Comparison of ENCODE assay signal across 8 cellular contexts in the genomic region with DNA sequence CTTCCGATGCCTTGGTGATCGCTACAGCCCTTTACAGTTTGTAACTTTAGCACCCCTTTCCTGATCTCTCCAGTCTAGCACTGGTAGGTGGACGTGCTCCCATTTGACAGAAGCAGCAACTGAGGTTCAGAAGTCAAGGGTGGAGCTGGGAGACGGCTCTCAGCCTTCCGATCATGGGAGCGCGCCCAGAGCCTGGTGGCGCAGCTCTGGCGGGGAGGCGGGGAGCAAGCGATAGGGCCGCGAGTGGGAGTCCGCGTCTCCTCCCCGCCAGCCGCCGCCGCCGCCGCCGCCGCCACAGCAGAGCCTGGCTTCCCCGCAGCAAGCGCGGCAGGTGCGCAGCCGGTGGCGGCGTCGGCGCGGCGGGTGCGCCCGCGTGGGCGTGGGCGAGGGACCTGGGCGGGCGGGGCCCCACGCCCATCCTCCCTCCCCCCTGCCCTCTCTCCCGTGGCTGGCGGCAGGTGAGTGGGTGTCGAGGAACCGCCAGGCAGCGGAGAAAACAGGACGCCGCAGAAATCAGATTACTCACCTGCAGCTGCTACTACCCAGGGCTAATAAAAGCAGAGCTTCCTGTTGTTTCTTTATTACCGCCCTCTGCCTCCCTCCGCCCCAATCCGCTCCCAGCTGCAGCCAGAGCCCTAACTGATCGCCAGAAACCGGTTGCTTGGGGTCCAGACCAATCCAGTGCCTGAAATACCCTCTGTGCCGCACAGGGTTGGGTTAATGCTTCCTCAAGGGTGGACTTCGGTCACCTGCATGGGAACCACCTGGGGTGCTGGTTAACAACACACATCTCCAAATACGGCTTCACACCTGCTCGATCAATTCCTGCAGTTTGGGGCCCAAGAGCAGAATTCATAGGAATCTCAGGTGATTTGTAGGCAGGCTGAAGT.
A peak's percentile ranks its signal among the peaks of the same experiment; 100 is the strongest.
DNase-seq lines count a peak whose midpoint lies in the region; ATAC-seq and TF ChIP-seq lines count a peak whose summit lies in the region.

No MANE protein-coding gene starts in this region.

- POLR2A ChIA-PET in CD4-positive, alpha-beta T cell (lab: Charles Lee): interaction anchor here (0.6 to 7.2 kb wide), 26 partner anchors 7 to 883 kb away, joined by 3 to 267 read pairs (median 6); a partner anchor contains a TSS

- no peaks in the 10 kb centered on the region for H3K9me3 ChIP-seq in CD4-positive, alpha-beta T cell (ENCODE audit: control insufficient read depth, low read length)

- peak; percentile 87 for ATAC-seq in CD4-positive, alpha-beta T cell (ENCODE audit: poor library complexity)
- peak; percentile 63 for ATAC-seq in GM21576 (IDR thresholded peaks at IDR 0.05; ENCODE audit: unreplicated experiment)
- peak; percentile 51 to 77 (median 71) for ATAC-seq in natural killer cell
- ATAC-seq in stimulated activated naive CD8-positive, alpha-beta T cell treated with anti-CD3 and anti-CD28 coated beads, Interleukin-15, amount 100 ng/mL, for 72 hours: peak; percentile 87

- H3K4me3 Mint-ChIP-seq in CD4-positive, alpha-beta T cell: peak overlapping the region; percentile 78
- peak overlapping the region; percentile 40 for H3K4me3 Mint-ChIP-seq in natural killer cell
- H3K4me3 Mint-ChIP-seq in stimulated activated naive CD8-positive, alpha-beta T cell treated with anti-CD3 and anti-CD28 coated beads, Interleukin-15, amount 100 ng/mL, for 72 hours: peak overlapping the region; percentile 71 to 79

- intact Hi-C loops in CD4-positive, alpha-beta T cell (cut with DNase I, micrococcal nuclease): loop anchor here (1.0 to 2.0 kb wide), 6 partner anchors 14 to 65 kb away; no protein-coding TSS in a partner anchor
- intact Hi-C loops in dorsolateral prefrontal cortex (cut with DNase I): loop anchor here in 1 of 2 donors (5.0 kb wide), 1 partner anchor 32 kb away; no protein-coding TSS in a partner anchor
- intact Hi-C loops in natural killer cell (cut with micrococcal nuclease): no loop called here

- H3K9me3 Mint-ChIP-seq in CD4-positive, alpha-beta T cell: no peaks in the 10 kb centered on the region
- no peaks in the 10 kb centered on the region for H3K9me3 Mint-ChIP-seq in natural killer cell
- peaks cover 4 to 9% of the 10 kb centered on the region in 2 donors for H3K9me3 Mint-ChIP-seq in stimulated activated naive CD8-positive, alpha-beta T cell treated with anti-CD3 and anti-CD28 coated beads, Interleukin-15, amount 100 ng/mL, for 72 hours

- peaks cover 94% of the 10 kb centered on the region for H3K4me1 Mint-ChIP-seq in CD4-positive, alpha-beta T cell (ENCODE audit: low read depth)
- peaks cover 0 to 14% of the 10 kb centered on the region in 2 donors for H3K4me1 Mint-ChIP-seq in natural killer cell
- peaks cover 94% of the 10 kb centered on the region for H3K4me1 Mint-ChIP-seq in stimulated activated naive CD8-positive, alpha-beta T cell treated with anti-CD3 and anti-CD28 coated beads, Interleukin-15, amount 100 ng/mL, for 72 hours

- no peaks in the 10 kb centered on the region for H3K36me3 Mint-ChIP-seq in CD4-positive, alpha-beta T cell (ENCODE audit: low read depth)
- H3K36me3 Mint-ChIP-seq in natural killer cell: no peaks in the 10 kb centered on the region

- no peaks in the 10 kb centered on the region for H3K27me3 ChIP-seq in CD4-positive, alpha-beta T cell (ENCODE audit: control insufficient read depth, insufficient read depth, low read length)
- peaks cover 0 to 15% (median 0%) of the 10 kb centered on the region in 45 donors for H3K27me3 ChIP-seq in dorsolateral prefrontal cortex

- no peaks in the 10 kb centered on the region for H3K27me3 Mint-ChIP-seq in CD4-positive, alpha-beta T cell
- peaks cover 30 to 32% of the 10 kb centered on the region in 2 donors for H3K27me3 Mint-ChIP-seq in natural killer cell (ENCODE audit: low read depth in 2 of 2)
- H3K27me3 Mint-ChIP-seq in stimulated activated naive CD8-positive, alpha-beta T cell treated with anti-CD3 and anti-CD28 coated beads, Interleukin-15, amount 100 ng/mL, for 72 hours: no peaks in the 10 kb centered on the region

- CTCF ChIA-PET in CD4-positive, alpha-beta T cell (lab: Charles Lee): interaction anchor here (0.6 to 5.6 kb wide), 4 partner anchors 15 to 70 kb away, joined by 3 to 58 read pairs (median 15); no protein-coding TSS in a partner anchor

- no peak for TF ChIP-seq CTCF in CD4-positive, alpha-beta T cell (IDR thresholded peaks at IDR 0.05)
- no peak for TF ChIP-seq CTCF in dorsolateral prefrontal cortex (IDR thresholded peaks at IDR 0.05 in 54 of 56, conservative IDR thresholded peaks at IDR 0.05 in 2 of 56; ENCODE audit: low read depth in 1 of 56, partially characterized antibody in 56 of 56)
- TF ChIP-seq CTCF in natural killer cell (IDR thresholded peaks at IDR 0.05): no peak

- H3K4me3 ChIP-seq in dorsolateral prefrontal cortex: peak overlapping the region in 54 of 59 donors; percentile 10 to 61 (median 40)

- H3K27ac ChIP-seq in CD4-positive, alpha-beta T cell (ENCODE audit: low read depth, low read length): peak overlapping the region; percentile 82
- no peak overlapping the region for H3K27ac ChIP-seq in dorsolateral prefrontal cortex

- DNase-seq in CD4-positive, alpha-beta T cell: peak; percentile 75 to 93 (median 88)
- DNase-seq in NCI-H1417 (lab: John Stamatoyannopoulos, UW): peak; percentile 74 to 96 (median 90)
- DNase-seq in activated CD4-positive, alpha-beta T cell treated with anti-CD3 and anti-CD28 coated beads for 24 hours (ENCODE audit: low read depth in 2 of 2): peak; percentile 53 to 55
- DNase-seq in dorsolateral prefrontal cortex: peak in 1 of 10 donors; percentile 30
- no peak for DNase-seq in natural killer cell
- peak; percentile 85 for DNase-seq in stimulated activated naive CD8-positive, alpha-beta T cell treated with anti-CD3 and anti-CD28 coated beads, Interleukin-15, amount 100 ng/mL, for 72 hours
- DNase-seq in SKM-1 (lab: John Stamatoyannopoulos, UW; ENCODE audit: unreplicated experiment): no peak

- peak overlapping the region; percentile 97 for H3K27ac Mint-ChIP-seq in CD4-positive, alpha-beta T cell
- no peak overlapping the region for H3K27ac Mint-ChIP-seq in natural killer cell
- peak overlapping the region; percentile 21 to 79 for H3K27ac Mint-ChIP-seq in stimulated activated naive CD8-positive, alpha-beta T cell treated with anti-CD3 and anti-CD28 coated beads, Interleukin-15, amount 100 ng/mL, for 72 hours

Comparison
In these comparisons a context has a peak if more than half of its experiments do, and no peak if none do; other contexts are left out.
1. DNase-seq: peak in CD4-positive, alpha-beta T cell (10 of 10), NCI-H1417 (3 of 3), activated CD4-positive, alpha-beta T cell treated with anti-CD3 and anti-CD28 coated beads for 24 hours (2 of 2) and stimulated activated naive CD8-positive, alpha-beta T cell treated with anti-CD3 and anti-CD28 coated beads, Interleukin-15, amount 100 ng/mL, for 72 hours (2 of 2); none in natural killer cell (single experiment) and SKM-1 (single experiment).
2. H3K27ac Mint-ChIP-seq: peak in CD4-positive, alpha-beta T cell (single experiment) and stimulated activated naive CD8-positive, alpha-beta T cell treated with anti-CD3 and anti-CD28 coated beads, Interleukin-15, amount 100 ng/mL, for 72 hours (2 of 2); none in natural killer cell (0 of 2).
3. Peak in every context shown above with its lines, with median percentiles within 50 percentile points of each other: ATAC-seq and H3K4me3 Mint-ChIP-seq.